In genomic region chr6:36441307-36441894, GRCh38 we compare ENCODE assay signal across 1 cellular context.
TF ChIP-seq lines count a peak whose summit lies in the region.

No MANE protein-coding gene starts in this region.

TF ChIP-seq in GM12878, 131 proteins besides CTCF, POLR2A, EP300 and RAD21 (continued from another document):
- TF ChIP-seq, protein P1, sequence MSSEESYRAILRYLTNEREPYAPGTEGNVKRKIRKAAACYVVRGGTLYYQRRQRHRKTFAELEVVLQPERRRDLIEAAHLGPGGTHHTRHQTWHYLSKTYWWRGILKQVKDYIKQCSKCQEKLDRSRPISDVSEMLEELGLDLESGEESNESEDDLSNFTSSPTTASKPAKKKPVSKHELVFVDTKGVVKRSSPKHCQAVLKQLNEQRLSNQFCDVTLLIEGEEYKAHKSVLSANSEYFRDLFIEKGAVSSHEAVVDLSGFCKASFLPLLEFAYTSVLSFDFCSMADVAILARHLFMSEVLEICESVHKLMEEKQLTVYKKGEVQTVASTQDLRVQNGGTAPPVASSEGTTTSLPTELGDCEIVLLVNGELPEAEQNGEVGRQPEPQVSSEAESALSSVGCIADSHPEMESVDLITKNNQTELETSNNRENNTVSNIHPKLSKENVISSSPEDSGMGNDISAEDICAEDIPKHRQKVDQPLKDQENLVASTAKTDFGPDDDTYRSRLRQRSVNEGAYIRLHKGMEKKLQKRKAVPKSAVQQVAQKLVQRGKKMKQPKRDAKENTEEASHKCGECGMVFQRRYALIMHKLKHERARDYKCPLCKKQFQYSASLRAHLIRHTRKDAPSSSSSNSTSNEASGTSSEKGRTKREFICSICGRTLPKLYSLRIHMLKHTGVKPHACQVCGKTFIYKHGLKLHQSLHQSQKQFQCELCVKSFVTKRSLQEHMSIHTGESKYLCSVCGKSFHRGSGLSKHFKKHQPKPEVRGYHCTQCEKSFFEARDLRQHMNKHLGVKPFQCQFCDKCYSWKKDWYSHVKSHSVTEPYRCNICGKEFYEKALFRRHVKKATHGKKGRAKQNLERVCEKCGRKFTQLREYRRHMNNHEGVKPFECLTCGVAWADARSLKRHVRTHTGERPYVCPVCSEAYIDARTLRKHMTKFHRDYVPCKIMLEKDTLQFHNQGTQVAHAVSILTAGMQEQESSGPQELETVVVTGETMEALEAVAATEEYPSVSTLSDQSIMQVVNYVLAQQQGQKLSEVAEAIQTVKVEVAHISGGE (CRISPR knock-in tag; IDR thresholded peaks at IDR 0.05): no peak
- TF ChIP-seq RFX5 (IDR thresholded peaks at IDR 0.05; ENCODE audit: low read depth, low read length) (peak; percentile 28; the same call in 1 of the 2 replicates), TAF1 (IDR thresholded peaks at IDR 0.05; ENCODE audit: borderline replicate concordance, low read depth, low read length) (peak; percentile 58; the same call in 1 of the 2 replicates), TCF12 (IDR thresholded peaks at IDR 0.05; ENCODE audit: low read depth, low read length) (no peak), RELA (IDR thresholded peaks at IDR 0.05; ENCODE audit: borderline replicate concordance, partially characterized antibody) (no peak), IKZF1 (conservative IDR thresholded peaks at IDR 0.05) (peak; percentile 68), RB1 (IDR thresholded peaks at IDR 0.05; ENCODE audit: borderline replicate concordance) (no peak), BACH1 (IDR thresholded peaks at IDR 0.05; ENCODE audit: borderline replicate concordance) (peak; percentile 62; the same call in 1 of the 2 replicates), MTA2 (IDR thresholded peaks at IDR 0.05; ENCODE audit: low read depth) (0 out of 2 replicates have a peak, but pooled peaks have one; percentile 11), ZNF687 (IDR thresholded peaks at IDR 0.05) (peak; percentile 85), POLR2AphosphoS2 (IDR thresholded peaks at IDR 0.05; ENCODE audit: low read depth, low read length) (no peak), NR2C1 (IDR thresholded peaks at IDR 0.05) (no peak), GABPA (IDR thresholded peaks at IDR 0.05; ENCODE audit: low read depth) (peak; percentile 51; the same call in 1 of the 2 replicates), ZNF274 (IDR thresholded peaks at IDR 0.05; ENCODE audit: insufficient read depth, insufficient read length) (no peak), IRF3 (IDR thresholded peaks at IDR 0.05) (no peak), NFXL1 (IDR thresholded peaks at IDR 0.05; ENCODE audit: borderline replicate concordance) (no peak), IKZF2 (IDR thresholded peaks at IDR 0.05) (peak; percentile 49 to 61; a peak in 3 of 4 replicates), NBN (IDR thresholded peaks at IDR 0.05) (0 out of 2 replicates have a peak, but pooled peaks have one; percentile 17), SREBF1 (IDR thresholded peaks at IDR 0.05; ENCODE audit: low read length) (no peak), RELB (IDR thresholded peaks at IDR 0.05; ENCODE audit: low read depth) (no peak), YY1 (IDR thresholded peaks at IDR 0.05; ENCODE audit: low read depth, low read length) (0 out of 2 replicates have a peak, but pooled peaks have one; percentile 15), SMARCA5 (IDR thresholded peaks at IDR 0.05) (0 out of 2 replicates have a peak, but pooled peaks have one; percentile 43), MTA3 (IDR thresholded peaks at IDR 0.05; ENCODE audit: borderline replicate concordance, low read length) (no peak), SKIL (IDR thresholded peaks at IDR 0.05; ENCODE audit: low read depth, poor library complexity, severe bottlenecking) (no peak), ZBED1 (IDR thresholded peaks at IDR 0.05; ENCODE audit: borderline replicate concordance) (no peak), REST (IDR thresholded peaks at IDR 0.05; ENCODE audit: low read depth, low read length) (no peak), WRNIP1 (IDR thresholded peaks at IDR 0.05; ENCODE audit: borderline replicate concordance, low read depth, low read length) (peak; percentile 48; the same call in 1 of the 2 replicates)
- TF ChIP-seq, protein P2, sequence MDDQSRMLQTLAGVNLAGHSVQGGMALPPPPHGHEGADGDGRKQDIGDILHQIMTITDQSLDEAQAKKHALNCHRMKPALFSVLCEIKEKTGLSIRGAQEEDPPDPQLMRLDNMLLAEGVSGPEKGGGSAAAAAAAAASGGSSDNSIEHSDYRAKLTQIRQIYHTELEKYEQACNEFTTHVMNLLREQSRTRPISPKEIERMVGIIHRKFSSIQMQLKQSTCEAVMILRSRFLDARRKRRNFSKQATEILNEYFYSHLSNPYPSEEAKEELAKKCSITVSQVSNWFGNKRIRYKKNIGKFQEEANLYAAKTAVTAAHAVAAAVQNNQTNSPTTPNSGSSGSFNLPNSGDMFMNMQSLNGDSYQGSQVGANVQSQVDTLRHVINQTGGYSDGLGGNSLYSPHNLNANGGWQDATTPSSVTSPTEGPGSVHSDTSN (IDR thresholded peaks at IDR 0.05; ENCODE audit: insufficient replicate concordance, low read depth, low read length): peak; percentile 62
- TF ChIP-seq, protein P3, sequence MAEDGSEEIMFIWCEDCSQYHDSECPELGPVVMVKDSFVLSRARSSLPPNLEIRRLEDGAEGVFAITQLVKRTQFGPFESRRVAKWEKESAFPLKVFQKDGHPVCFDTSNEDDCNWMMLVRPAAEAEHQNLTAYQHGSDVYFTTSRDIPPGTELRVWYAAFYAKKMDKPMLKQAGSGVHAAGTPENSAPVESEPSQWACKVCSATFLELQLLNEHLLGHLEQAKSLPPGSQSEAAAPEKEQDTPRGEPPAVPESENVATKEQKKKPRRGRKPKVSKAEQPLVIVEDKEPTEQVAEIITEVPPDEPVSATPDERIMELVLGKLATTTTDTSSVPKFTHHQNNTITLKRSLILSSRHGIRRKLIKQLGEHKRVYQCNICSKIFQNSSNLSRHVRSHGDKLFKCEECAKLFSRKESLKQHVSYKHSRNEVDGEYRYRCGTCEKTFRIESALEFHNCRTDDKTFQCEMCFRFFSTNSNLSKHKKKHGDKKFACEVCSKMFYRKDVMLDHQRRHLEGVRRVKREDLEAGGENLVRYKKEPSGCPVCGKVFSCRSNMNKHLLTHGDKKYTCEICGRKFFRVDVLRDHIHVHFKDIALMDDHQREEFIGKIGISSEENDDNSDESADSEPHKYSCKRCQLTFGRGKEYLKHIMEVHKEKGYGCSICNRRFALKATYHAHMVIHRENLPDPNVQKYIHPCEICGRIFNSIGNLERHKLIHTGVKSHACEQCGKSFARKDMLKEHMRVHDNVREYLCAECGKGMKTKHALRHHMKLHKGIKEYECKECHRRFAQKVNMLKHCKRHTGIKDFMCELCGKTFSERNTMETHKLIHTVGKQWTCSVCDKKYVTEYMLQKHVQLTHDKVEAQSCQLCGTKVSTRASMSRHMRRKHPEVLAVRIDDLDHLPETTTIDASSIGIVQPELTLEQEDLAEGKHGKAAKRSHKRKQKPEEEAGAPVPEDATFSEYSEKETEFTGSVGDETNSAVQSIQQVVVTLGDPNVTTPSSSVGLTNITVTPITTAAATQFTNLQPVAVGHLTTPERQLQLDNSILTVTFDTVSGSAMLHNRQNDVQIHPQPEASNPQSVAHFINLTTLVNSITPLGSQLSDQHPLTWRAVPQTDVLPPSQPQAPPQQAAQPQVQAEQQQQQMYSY (CRISPR knock-in tag; IDR thresholded peaks at IDR 0.05): no peak
- TF ChIP-seq, protein P4, sequence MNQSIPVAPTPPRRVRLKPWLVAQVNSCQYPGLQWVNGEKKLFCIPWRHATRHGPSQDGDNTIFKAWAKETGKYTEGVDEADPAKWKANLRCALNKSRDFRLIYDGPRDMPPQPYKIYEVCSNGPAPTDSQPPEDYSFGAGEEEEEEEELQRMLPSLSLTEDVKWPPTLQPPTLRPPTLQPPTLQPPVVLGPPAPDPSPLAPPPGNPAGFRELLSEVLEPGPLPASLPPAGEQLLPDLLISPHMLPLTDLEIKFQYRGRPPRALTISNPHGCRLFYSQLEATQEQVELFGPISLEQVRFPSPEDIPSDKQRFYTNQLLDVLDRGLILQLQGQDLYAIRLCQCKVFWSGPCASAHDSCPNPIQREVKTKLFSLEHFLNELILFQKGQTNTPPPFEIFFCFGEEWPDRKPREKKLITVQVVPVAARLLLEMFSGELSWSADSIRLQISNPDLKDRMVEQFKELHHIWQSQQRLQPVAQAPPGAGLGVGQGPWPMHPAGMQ (IDR thresholded peaks at IDR 0.05; ENCODE audit: borderline replicate concordance): no peak
